ENCODE assay signal across 1 cellular context in genomic region chr11:130379276-130379675, GRCh38.
TF ChIP-seq lines count a peak whose summit lies in the region.

No MANE protein-coding gene starts in this region.

TF ChIP-seq in GM23338, 12 proteins besides CTCF, POLR2A, EP300 and RAD21 (continued from another document):
- TF ChIP-seq, protein P1, sequence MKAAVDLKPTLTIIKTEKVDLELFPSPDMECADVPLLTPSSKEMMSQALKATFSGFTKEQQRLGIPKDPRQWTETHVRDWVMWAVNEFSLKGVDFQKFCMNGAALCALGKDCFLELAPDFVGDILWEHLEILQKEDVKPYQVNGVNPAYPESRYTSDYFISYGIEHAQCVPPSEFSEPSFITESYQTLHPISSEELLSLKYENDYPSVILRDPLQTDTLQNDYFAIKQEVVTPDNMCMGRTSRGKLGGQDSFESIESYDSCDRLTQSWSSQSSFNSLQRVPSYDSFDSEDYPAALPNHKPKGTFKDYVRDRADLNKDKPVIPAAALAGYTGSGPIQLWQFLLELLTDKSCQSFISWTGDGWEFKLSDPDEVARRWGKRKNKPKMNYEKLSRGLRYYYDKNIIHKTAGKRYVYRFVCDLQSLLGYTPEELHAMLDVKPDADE (IDR thresholded peaks at IDR 0.05) = no peak
- TF ChIP-seq EZH2phosphoT487 (IDR thresholded peaks at IDR 0.05; ENCODE audit: unreplicated experiment) (no peak), NANOG (IDR thresholded peaks at IDR 0.05; ENCODE audit: borderline replicate concordance) (no peak), POLR2AphosphoS5 (IDR thresholded peaks at IDR 0.05; ENCODE audit: low read depth) (no peak)
